Comparison of ENCODE assay signal across 9 cellular contexts in genomic region chr13:51781246-51782022, GRCh38. TPM values are rescaled to one million over a fixed set of nuclear protein-coding genes. Genes with fewer than 3 reads are reported as not detected.
DNase-seq lines count a peak whose midpoint lies in the region; ATAC-seq and TF ChIP-seq lines count a peak whose summit lies in the region.
"Had no signal": no experiment of that assay in that cellular context is flagged by ENCODE, and none has a peak within 500 bp of the region (broad histone marks: within the 10 kb centered on the region; RNA-seq: fewer than 3 reads in every experiment).

No MANE protein-coding gene starts in this region.

- no peaks in the 10 kb centered on the region for H3K27me3 ChIP-seq in left lung

- no peak overlapping the region for H3K27ac ChIP-seq in left lung

- peak; percentile 2 for DNase-seq in NCI-H1694 (lab: John Stamatoyannopoulos, UW)
- no peak for DNase-seq in NCI-H1694 treated with DMSO at 0.1 percent for 48 hours (lab: John Stamatoyannopoulos, UW)
- no peak for DNase-seq in left lung
- DNase-seq in NCI-H1417 treated with DMSO at 0.1 percent for 48 hours (lab: John Stamatoyannopoulos, UW), result no peak
- no peak for DNase-seq in stimulated activated CD8-positive, alpha-beta memory T cell treated with anti-CD3 and anti-CD28 coated beads, Interleukin-4, amount 100 ng/mL, for 48 hours
- DNase-seq: naive thymus-derived CD8-positive, alpha-beta T cell had no signal

- H3K36me3 ChIP-seq in left lung, result no peaks in the 10 kb centered on the region

- peaks cover 2 to 9% of the 10 kb centered on the region in 2 donors for H3K4me1 ChIP-seq in left lung

- intact Hi-C loops in left lung (cut with DNase I), result no loop called here

- H3K4me3 ChIP-seq in WI38 (ENCODE audit: low read depth, low read length) (no peak overlapping the region), left lung (no peak overlapping the region)

- ATAC-seq in HG02870 (IDR thresholded peaks at IDR 0.05; ENCODE audit: unreplicated experiment) (peak; percentile 63), left lung (peak; percentile 94), HG03039 (IDR thresholded peaks at IDR 0.05; ENCODE audit: unreplicated experiment) (no peak)

- H3K9me3 ChIP-seq in left lung, result no peaks in the 10 kb centered on the region

- 0 out of 2 replicates have a peak, but pooled peaks have one; percentile 15 for TF ChIP-seq CTCF in WI38 (IDR thresholded peaks at IDR 0.05; ENCODE audit: low read depth, low read length)
- no peak for TF ChIP-seq CTCF in left lung (IDR thresholded peaks at IDR 0.05)

RNA-seq across cellular contexts. Expression of gene DHRS12, which starts 22.5 kb away (rescaled TPM):
- total RNA-seq in left lung, result 10 to 100 TPM; 11.7 to 12.4 TPM
